In the genomic region with DNA sequence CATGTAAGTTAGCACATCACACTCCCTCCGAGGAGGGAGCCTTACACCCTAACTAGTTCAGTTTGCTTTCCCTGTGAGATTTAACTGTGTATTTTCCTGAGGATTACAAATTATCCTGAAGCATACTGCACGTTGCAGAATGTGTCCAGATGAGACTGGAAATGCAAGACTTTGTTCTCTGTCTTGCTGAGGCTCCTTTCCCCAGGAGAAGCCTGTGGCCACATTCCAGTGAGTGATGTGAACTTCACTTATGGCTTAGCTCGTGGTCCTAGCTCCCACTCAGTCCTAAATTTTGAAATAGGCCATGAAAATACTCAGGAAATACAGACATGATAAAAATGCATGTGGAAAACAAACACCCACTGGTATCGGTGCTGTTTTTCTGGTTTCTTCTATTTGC, we compare ENCODE assay signal across 24 cellular contexts. TPM values are rescaled to one million over a fixed set of nuclear protein-coding genes. Genes with fewer than 3 reads are reported as not detected.
DNase-seq lines count a peak whose midpoint lies in the region; ATAC-seq and TF ChIP-seq lines count a peak whose summit lies in the region.
"Had no signal": no experiment of that assay in that cellular context is flagged by ENCODE, and none has a peak within 500 bp of the region (broad histone marks: within the 10 kb centered on the region; RNA-seq: fewer than 3 reads in every experiment).

No MANE protein-coding gene starts in this region.

- peaks cover 23% of the 10 kb centered on the region for H3K36me3 Mint-ChIP-seq in osteocyte (ENCODE audit: unreplicated experiment)
- peaks cover 4% of the 10 kb centered on the region; the same call in 2 of the 3 replicates for H3K36me3 Mint-ChIP-seq in GM23338 (ENCODE audit: low read depth)
- H3K36me3 Mint-ChIP-seq: activated naive CD8-positive, alpha-beta T cell treated with anti-CD3 and anti-CD28 coated beads for 36 hours; stimulated activated naive B cell treated with anti-CD40 and anti-IgM and Interleukin-4, amounts not matched to agents 10 μg/mL and 1 μg/mL and 100 μg/mL, for 72 hours had no signal

- intact Hi-C loops in heart right ventricle (cut with DNase I) (loop anchor here in 2 of 10 donors (10.0 kb wide), 1 partner anchor 86 kb away; no protein-coding TSS in a partner anchor), cardiac septum (cut with DNase I) (no loop called here), uterus (cut with DNase I; ENCODE audit: low total_unique reads) (loop anchor here (10.0 kb wide), 1 partner anchor 76 kb away; no protein-coding TSS in a partner anchor)

- no peak for TF ChIP-seq POLR2A in uterus (IDR thresholded peaks at IDR 0.05)

- H3K4me3 ChIP-seq in heart right ventricle (no peak overlapping the region), fibroblast of pulmonary artery (replicated peaks; ENCODE audit: low read depth, low read length) (no peak overlapping the region), uterus (no peak overlapping the region), GM23338 (no peak overlapping the region)
- H3K4me3 ChIP-seq: cardiac muscle cell, right lobe of liver had no signal

- H3K36me3 ChIP-seq in heart right ventricle (peaks cover 0 to 14% (median 0%) of the 10 kb centered on the region in 9 donors), uterus (no peaks in the 10 kb centered on the region), GM23338 (ENCODE audit: insufficient read depth) (no peaks in the 10 kb centered on the region)
- H3K36me3 ChIP-seq: right lobe of liver had no signal

- H3K27me3 ChIP-seq in heart right ventricle (no peaks in the 10 kb centered on the region), uterus (no peaks in the 10 kb centered on the region), GM23338 (ENCODE audit: insufficient read depth) (no peaks in the 10 kb centered on the region)
- H3K27me3 ChIP-seq: cardiac muscle cell, right lobe of liver had no signal

- H3K4me3 Mint-ChIP-seq in osteocyte (ENCODE audit: unreplicated experiment) (no peak overlapping the region), GM23338 (no peak overlapping the region)
- H3K4me3 Mint-ChIP-seq: activated naive CD8-positive, alpha-beta T cell treated with anti-CD3 and anti-CD28 coated beads for 36 hours; effector memory CD8-positive, alpha-beta T cell; stimulated activated naive B cell treated with anti-CD40 and anti-IgM and Interleukin-4, amounts not matched to agents 10 μg/mL and 1 μg/mL and 100 μg/mL, for 72 hours had no signal

- H3K4me2 ChIP-seq in GM23338: no peak overlapping the region

- H3K27ac Mint-ChIP-seq in osteocyte (ENCODE audit: unreplicated experiment) (peak overlapping the region; percentile 66), GM23338 (no peak overlapping the region)
- H3K27ac Mint-ChIP-seq: activated naive CD8-positive, alpha-beta T cell treated with anti-CD3 and anti-CD28 coated beads for 36 hours; effector memory CD8-positive, alpha-beta T cell; stimulated activated naive B cell treated with anti-CD40 and anti-IgM and Interleukin-4, amounts not matched to agents 10 μg/mL and 1 μg/mL and 100 μg/mL, for 72 hours had no signal

- no peaks in the 10 kb centered on the region for H3F3A ChIP-seq in GM23338 (replicated peaks; ENCODE audit: low read depth)

- no peaks in the 10 kb centered on the region for H3K9me2 ChIP-seq in GM23338 (ENCODE audit: insufficient read depth)

- ATAC-seq in heart right ventricle: no peak
- no peak for ATAC-seq in GM23338
- ATAC-seq: effector memory CD8-positive, alpha-beta T cell; stimulated activated naive B cell treated with anti-CD40 and anti-IgM and Interleukin-4, amounts not matched to agents 10 μg/mL and 1 μg/mL and 100 μg/mL, for 72 hours had no signal

- H3K4me1 Mint-ChIP-seq in osteocyte (ENCODE audit: unreplicated experiment) (peaks cover 33% of the 10 kb centered on the region), GM23338 (peaks cover 7% of the 10 kb centered on the region)
- H3K4me1 Mint-ChIP-seq: activated naive CD8-positive, alpha-beta T cell treated with anti-CD3 and anti-CD28 coated beads for 36 hours; stimulated activated naive B cell treated with anti-CD40 and anti-IgM and Interleukin-4, amounts not matched to agents 10 μg/mL and 1 μg/mL and 100 μg/mL, for 72 hours had no signal

- no peak for DNase-seq in heart right ventricle
- DNase-seq in cardiac septum (ENCODE audit: low spot score): no peak
- DNase-seq in fibroblast of pulmonary artery (ENCODE audit: low read depth): peak; percentile 69
- DNase-seq in osteocyte (ENCODE audit: extremely low spot score, unreplicated experiment): no peak
- no peak for DNase-seq in uterus
- DNase-seq in amygdala (lab: John Stamatoyannopoulos, UW): no peak
- DNase-seq in GM23338 (ENCODE audit: low spot score): no peak
- DNase-seq in NCI-H187 (lab: John Stamatoyannopoulos, UW): no peak
- DNase-seq: 8988T; activated CD4-positive, CD25-positive, alpha-beta regulatory T cell treated with anti-CD3 and anti-CD28 coated beads, Interleukin-2, amount 50 U/mL, for 72 hours; activated naive CD8-positive, alpha-beta T cell treated with anti-CD3 and anti-CD28 coated beads for 36 hours; Calu3; effector memory CD8-positive, alpha-beta T cell; EL; KG1; kidney; MV-4-11; NCI-H2029 treated with DMSO at 0.1 percent for 48 hours; NCI-H446; NK-92 treated with Interleukin-12 subunit alpha and Interleukin-12 subunit beta, amount 100 ng/mL, for 24 hours; nucleus accumbens; right lobe of liver; stimulated activated naive B cell treated with anti-CD40 and anti-IgM and Interleukin-4, amounts not matched to agents 10 μg/mL and 1 μg/mL and 100 μg/mL, for 72 hours had no signal

- WGBS in heart right ventricle, 2 donors: 38% methylated on average over 4 of the region's 4 CpGs

- H3K4me1 ChIP-seq in heart right ventricle: peaks cover 0 to 82% (median 45%) of the 10 kb centered on the region in 9 donors
- peaks cover 16 to 33% of the 10 kb centered on the region in 2 donors for H3K4me1 ChIP-seq in uterus
- peaks cover 28% of the 10 kb centered on the region for H3K4me1 ChIP-seq in GM23338 (ENCODE audit: insufficient read depth)
- H3K4me1 ChIP-seq: right lobe of liver had no signal

- no peaks in the 10 kb centered on the region for H3K27me3 Mint-ChIP-seq in osteocyte (ENCODE audit: unreplicated experiment)
- H3K27me3 Mint-ChIP-seq in GM23338 (ENCODE audit: insufficient read depth, low read depth, poor library complexity): no peaks in the 10 kb centered on the region
- H3K27me3 Mint-ChIP-seq: effector memory CD8-positive, alpha-beta T cell had no signal

- H3K79me2 ChIP-seq in GM23338 (replicated peaks; ENCODE audit: insufficient read depth): no peaks in the 10 kb centered on the region

- no peak for TF ChIP-seq CTCF in heart right ventricle (IDR thresholded peaks at IDR 0.05)
- no peak for TF ChIP-seq CTCF in fibroblast of pulmonary artery (IDR thresholded peaks at IDR 0.05; ENCODE audit: low read length, missing control alignments)
- TF ChIP-seq CTCF in osteocyte (IDR thresholded peaks at IDR 0.05): no peak
- no peak for TF ChIP-seq CTCF in uterus (IDR thresholded peaks at IDR 0.05)
- no peak for TF ChIP-seq CTCF in GM23338 (conservative IDR thresholded peaks at IDR 0.05; ENCODE audit: low read depth in 2 of 2)

- H3K9me3 Mint-ChIP-seq in osteocyte (ENCODE audit: unreplicated experiment) (peaks cover 5% of the 10 kb centered on the region), GM23338 (no peaks in the 10 kb centered on the region)
- H3K9me3 Mint-ChIP-seq: activated naive CD8-positive, alpha-beta T cell treated with anti-CD3 and anti-CD28 coated beads for 36 hours had no signal

- no peak overlapping the region for H2AFZ ChIP-seq in GM23338

- no peaks in the 10 kb centered on the region for H4K20me1 ChIP-seq in GM23338 (replicated peaks; ENCODE audit: insufficient read depth)

- H3K9me3 ChIP-seq in heart right ventricle (no peaks in the 10 kb centered on the region), uterus (no peaks in the 10 kb centered on the region)
- H3K9me3 ChIP-seq: right lobe of liver had no signal

- H3K27ac ChIP-seq in heart right ventricle: peak overlapping the region in 7 of 10 donors; percentile 9 to 67 (median 46)
- peak overlapping the region; percentile 56 to 72 for H3K27ac ChIP-seq in uterus
- no peak overlapping the region for H3K27ac ChIP-seq in GM23338 (ENCODE audit: low read depth)
- H3K27ac ChIP-seq: cardiac muscle cell, right lobe of liver had no signal

TF ChIP-seq in GM23338, 12 proteins besides CTCF, POLR2A, EP300 and RAD21:
- TF ChIP-seq EZH2 (IDR thresholded peaks at IDR 0.05; ENCODE audit: low read depth, unreplicated experiment) (no peak), CREB1 (CRISPR knock-in tag; IDR thresholded peaks at IDR 0.05; ENCODE audit: low read depth) (no peak)

RNA-seq across cellular contexts. Expression of a gene that starts 23.7 kb away (rescaled TPM):
- total RNA-seq in heart right ventricle: 100 to 1,000 TPM in 2 of 10 donors, 10 to 100 TPM in 8; 63.4 to 143 (median 82.0) TPM
- polyA plus RNA-seq in heart right ventricle: 10 to 100 TPM; 17.7 to 49.1 TPM
- total RNA-seq in cardiac septum: 66.0 TPM
- 34.1 and 35.1 TPM in 2 replicates for total RNA-seq in osteocyte
- total RNA-seq in uterus: 100 to 1,000 TPM in 2 of 4 donors, 10 to 100 TPM in 2; 87.3 to 268 (median 107) TPM
- 11.0 and 14.0 TPM in 2 replicates for total RNA-seq in GM23338 (2014; rRNA removed; shearing (Covaris generic))
- polyA plus RNA-seq in GM23338 (2016; fragmentation: Nextera tagmentation; extraction: Ambion mirVana): 7.0 and 7.5 TPM in 2 replicates
- total RNA-seq: activated naive CD8-positive, alpha-beta T cell treated with anti-CD3 and anti-CD28 coated beads for 36 hours; Calu3 had no signal
